16 cellular contexts compared by ENCODE assay signal in genomic region chr5:148561712-148562365, GRCh38.
"Had no signal": no experiment of that assay in that cellular context is flagged by ENCODE, and none has a peak within 500 bp of the region (broad histone marks: within the 10 kb centered on the region; RNA-seq: fewer than 3 reads in every experiment).

No MANE protein-coding gene starts in this region.

- H3K36me3 ChIP-seq: neural progenitor cell had no signal

- H3K4me3 ChIP-seq: neural progenitor cell, testis had no signal

- H3K4me2 ChIP-seq: neural progenitor cell had no signal

- H3K27ac ChIP-seq: neural progenitor cell, testis had no signal

- H3K27me3 ChIP-seq: testis had no signal

- DNase-seq: activated CD4-positive, alpha-beta memory T cell treated with anti-CD3 and anti-CD28 coated beads for 36 hours; activated CD4-positive, alpha-beta T cell treated with anti-CD3 and anti-CD28 coated beads for 1 hour; activated gamma-delta T cell treated with Interleukin-2 at 50 U/mL for 16 hours; activated naive CD8-positive, alpha-beta T cell treated with anti-CD3 and anti-CD28 coated beads for 36 hours; activated T-cell treated with anti-CD3 and anti-CD28 coated beads, Interleukin-2, amount 50 U/mL, for 72 hours; endodermal cell; erythroblast; hypothalamus; kidney glomerular epithelial cell; stimulated activated CD8-positive, alpha-beta memory T cell treated with anti-CD3 and anti-CD28 coated beads, Interleukin-4, amount 100 ng/mL, for 48 hours; stimulated activated naive CD8-positive, alpha-beta T cell treated with anti-CD3 and anti-CD28 coated beads, Interleukin-15, amount 100 ng/mL, for 72 hours; T-helper 9 cell; testis had no signal

- FAIRE-seq: urothelium cell line had no signal

- H3K4me1 ChIP-seq: testis had no signal

- H2AFZ ChIP-seq: neural progenitor cell had no signal

- ATAC-seq: activated T-cell treated with anti-CD3 and anti-CD28 coated beads, Interleukin-2, amount 50 U/mL, for 72 hours; right cardiac atrium; stimulated activated naive CD8-positive, alpha-beta T cell treated with anti-CD3 and anti-CD28 coated beads, Interleukin-15, amount 100 ng/mL, for 72 hours had no signal

- H3K9me3 ChIP-seq: testis had no signal
